Comparison of ENCODE assay signal across 1 cellular context in genomic region chr2:219309278-219309677, GRCh38.
A peak's percentile ranks its signal among the peaks of the same experiment; 100 is the strongest.
TF ChIP-seq lines count a peak whose summit lies in the region.

Gene PTPRN (minus strand): TSS chr2:219309401. CDS start chr2:219309332, 69 bp downstream.

TF ChIP-seq in HEK293, 187 proteins besides CTCF, POLR2A, EP300 and RAD21 (continued from another document):
- no peak for TF ChIP-seq AEBP2 (tag by site-specific recombination; IDR thresholded peaks at IDR 0.05; ENCODE audit: borderline replicate concordance)
- no peak for TF ChIP-seq ZNF266 (tag by site-specific recombination; IDR thresholded peaks at IDR 0.05; ENCODE audit: low read depth)
- TF ChIP-seq GLIS1 (tag by site-specific recombination; IDR thresholded peaks at IDR 0.05): 0 out of 2 replicates have a peak, but pooled peaks have one; percentile 7
- TF ChIP-seq ZNF747 (tag by site-specific recombination; IDR thresholded peaks at IDR 0.05): no peak
- TF ChIP-seq ZNF629 (tag by site-specific recombination; IDR thresholded peaks at IDR 0.05): 0 out of 2 replicates have a peak, but pooled peaks have one; percentile 52
- TF ChIP-seq ZNF354C (tag by site-specific recombination; IDR thresholded peaks at IDR 0.05; ENCODE audit: borderline replicate concordance, low read depth): no peak
- TF ChIP-seq ZNF664 (tag by site-specific recombination; IDR thresholded peaks at IDR 0.05): no peak
- TF ChIP-seq ZIC2 (tag by site-specific recombination; IDR thresholded peaks at IDR 0.05): no peak
- peak; percentile 80 for TF ChIP-seq ZBTB20 (tag by site-specific recombination; IDR thresholded peaks at IDR 0.05)
- TF ChIP-seq ZNF169 (tag by site-specific recombination; IDR thresholded peaks at IDR 0.05): no peak
- no peak for TF ChIP-seq OSR2 (tag by site-specific recombination; IDR thresholded peaks at IDR 0.05)
- no peak for TF ChIP-seq RBAK (tag by site-specific recombination; IDR thresholded peaks at IDR 0.05)
- TF ChIP-seq GFI1B (tag by site-specific recombination; IDR thresholded peaks at IDR 0.05): no peak
- peak; percentile 70 for TF ChIP-seq ZBTB21 (tag by site-specific recombination; IDR thresholded peaks at IDR 0.05)
- no peak for TF ChIP-seq ZNF426 (tag by site-specific recombination; IDR thresholded peaks at IDR 0.05)
- TF ChIP-seq GLIS2 (tag by site-specific recombination; IDR thresholded peaks at IDR 0.05): peak; percentile 9; the same call in 1 of the 2 replicates
- no peak for TF ChIP-seq ZNF302 (tag by site-specific recombination; IDR thresholded peaks at IDR 0.05; ENCODE audit: low read depth)
- TF ChIP-seq ZFP3 (tag by site-specific recombination; IDR thresholded peaks at IDR 0.05; ENCODE audit: low read depth): no peak
- TF ChIP-seq ZNF558 (tag by site-specific recombination; IDR thresholded peaks at IDR 0.05): no peak
- TF ChIP-seq ZSCAN30 (tag by site-specific recombination; IDR thresholded peaks at IDR 0.05): no peak
- no peak for TF ChIP-seq KLF17 (tag by site-specific recombination; IDR thresholded peaks at IDR 0.05)
- TF ChIP-seq ZNF549 (tag by site-specific recombination; IDR thresholded peaks at IDR 0.05): no peak
- no peak for TF ChIP-seq ZNF560 (tag by site-specific recombination; IDR thresholded peaks at IDR 0.05; ENCODE audit: borderline replicate concordance)
- TF ChIP-seq ZNF626 (tag by site-specific recombination; IDR thresholded peaks at IDR 0.05): no peak
- no peak for TF ChIP-seq ZNF416 (tag by site-specific recombination; IDR thresholded peaks at IDR 0.05)
- TF ChIP-seq ZNF785 (tag by site-specific recombination; IDR thresholded peaks at IDR 0.05): no peak
- no peak for TF ChIP-seq ZNF768 (tag by site-specific recombination; IDR thresholded peaks at IDR 0.05)
- no peak for TF ChIP-seq ZBTB49 (tag by site-specific recombination; IDR thresholded peaks at IDR 0.05; ENCODE audit: low read depth)
